8 cellular contexts compared by ENCODE assay signal in the genomic region with DNA sequence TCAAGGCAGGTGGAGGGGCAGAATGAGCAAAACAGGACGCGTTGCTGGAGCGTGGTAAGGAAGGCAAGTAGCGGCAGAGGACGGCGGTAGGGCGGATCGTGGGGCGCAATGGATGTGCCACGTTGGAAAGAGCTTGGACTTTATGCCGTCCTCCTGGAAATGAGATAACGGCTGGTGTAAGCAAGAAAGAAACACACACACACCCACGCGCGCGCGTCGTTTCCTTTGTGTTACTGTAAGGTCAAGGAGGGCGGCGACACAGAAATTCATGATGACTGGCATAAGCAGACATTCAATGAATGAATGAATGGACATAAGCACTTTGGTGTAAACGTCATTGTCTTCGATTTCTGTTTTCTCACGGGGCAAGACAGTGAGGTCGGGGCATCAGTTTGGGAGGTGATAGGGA. TPM values are rescaled to one million over a fixed set of nuclear protein-coding genes. Genes with fewer than 3 reads are reported as not detected.
A peak's percentile ranks its signal among the peaks of the same experiment; 100 is the strongest.
DNase-seq lines count a peak whose midpoint lies in the region; ATAC-seq, FAIRE-seq and TF ChIP-seq lines count a peak whose summit lies in the region.

No MANE protein-coding gene starts in this region.

- H3K9ac ChIP-seq in HUES64 (ENCODE audit: low read depth, low read length): peak overlapping the region; percentile 62

- CTCF ChIA-PET in CD8-positive, alpha-beta T cell (lab: Charles Lee): interaction anchor here (1.5 to 1.9 kb wide), 3 partner anchors 36 to 46 kb away, joined by 3 to 7 read pairs (median 4); no protein-coding TSS in a partner anchor

- H3K4me1 ChIP-seq in CD8-positive, alpha-beta T cell (ENCODE audit: insufficient read depth, low read length): peaks cover 10% of the 10 kb centered on the region
- peaks cover 3% of the 10 kb centered on the region; the same call in 1 of the 2 replicates for H3K4me1 ChIP-seq in HUES64 (ENCODE audit: insufficient read depth, low read length)
- H3K4me1 ChIP-seq in stomach: peaks cover 6 to 31% (median 26%) of the 10 kb centered on the region in 4 donors

- 4% methylated on average over 24 of the region's 24 CpGs for WGBS in HUES64
- 3 to 9% (median 5%) methylated on average over 24 of the region's 24 CpGs for WGBS in stomach, 5 donors

- no peaks in the 10 kb centered on the region for H3K9me3 Mint-ChIP-seq in CD8-positive, alpha-beta T cell
- H3K9me3 Mint-ChIP-seq in naive thymus-derived CD8-positive, alpha-beta T cell: no peaks in the 10 kb centered on the region

- peak overlapping the region; percentile 47 for H3K27ac Mint-ChIP-seq in CD8-positive, alpha-beta T cell
- H3K27ac Mint-ChIP-seq in naive thymus-derived CD8-positive, alpha-beta T cell: peak overlapping the region; percentile 32 to 93 (median 74)

- no peak for TF ChIP-seq POLR2A in stomach (IDR thresholded peaks at IDR 0.05)

- no peaks in the 10 kb centered on the region for H3K36me3 ChIP-seq in CD8-positive, alpha-beta T cell (ENCODE audit: insufficient read depth, low read length)
- H3K36me3 ChIP-seq in HUES64 (ENCODE audit: insufficient read depth, low read length): peaks cover 15% of the 10 kb centered on the region
- H3K36me3 ChIP-seq in stomach: peaks cover 0 to 10% (median 8%) of the 10 kb centered on the region in 4 donors

- no peak for TF ChIP-seq CTCF in CD8-positive, alpha-beta T cell (IDR thresholded peaks at IDR 0.05)
- TF ChIP-seq CTCF in epithelial cell of proximal tubule (conservative IDR thresholded peaks at IDR 0.05; ENCODE audit: low read depth, low read length): no peak
- no peak for TF ChIP-seq CTCF in stomach (IDR thresholded peaks at IDR 0.05)
- no peak for TF ChIP-seq CTCF in GM13977 (IDR thresholded peaks at IDR 0.05; ENCODE audit: extremely low read depth, insufficient read depth, missing control alignments)

- TF ChIP-seq EP300 in stomach (IDR thresholded peaks at IDR 0.05): no peak

- ATAC-seq in CD8-positive, alpha-beta T cell: no peak
- ATAC-seq in naive thymus-derived CD8-positive, alpha-beta T cell: peak; percentile 2 to 5

- H3K9me3 ChIP-seq in CD8-positive, alpha-beta T cell (ENCODE audit: low read length): no peaks in the 10 kb centered on the region
- H3K9me3 ChIP-seq in HUES64 (ENCODE audit: insufficient read depth, low read depth, low read length) (no peaks in the 10 kb centered on the region), stomach (no peaks in the 10 kb centered on the region)

- H3K36me3 Mint-ChIP-seq in CD8-positive, alpha-beta T cell: peaks cover 1% of the 10 kb centered on the region
- peaks cover 0 to under 1% (median under 1%) of the 10 kb centered on the region in 3 donors for H3K36me3 Mint-ChIP-seq in naive thymus-derived CD8-positive, alpha-beta T cell

- peak overlapping the region; percentile 85 for H3K4me3 Mint-ChIP-seq in CD8-positive, alpha-beta T cell
- peak overlapping the region; percentile 85 to 97 (median 90) for H3K4me3 Mint-ChIP-seq in naive thymus-derived CD8-positive, alpha-beta T cell

- peak overlapping the region; percentile 67 for H3K4me3 ChIP-seq in CD8-positive, alpha-beta T cell (ENCODE audit: low read depth, low read length)
- peak overlapping the region; percentile 83 for H3K4me3 ChIP-seq in HUES64 (ENCODE audit: low read length)
- peak overlapping the region; percentile 92 for H3K4me3 ChIP-seq in epithelial cell of proximal tubule (ENCODE audit: low read depth, low read length)
- peak overlapping the region; percentile 72 to 97 (median 86) for H3K4me3 ChIP-seq in stomach

- peak in 6 of 7 experiments; percentile 1 to 52 (median 26) for DNase-seq in CD8-positive, alpha-beta T cell
- DNase-seq in activated CD8-positive, alpha-beta memory T cell treated with anti-CD3 and anti-CD28 coated beads for 24 hours: peak; percentile 80
- DNase-seq in epithelial cell of proximal tubule (ENCODE audit: low read depth) (no peak), stomach (peak; percentile 74), RCC 7860 (ENCODE audit: low spot score) (no peak), GM13977 (ENCODE audit: low spot score) (no peak)
- DNase-seq in naive thymus-derived CD8-positive, alpha-beta T cell: peak in 5 of 10 donors; percentile 2 to 64 (median 11)

- H3K27me3 Mint-ChIP-seq in CD8-positive, alpha-beta T cell (ENCODE audit: low read depth): peaks cover 10% of the 10 kb centered on the region
- H3K27me3 Mint-ChIP-seq in naive thymus-derived CD8-positive, alpha-beta T cell: peaks cover 3 to 13% (median 11%) of the 10 kb centered on the region in 5 donors

- peaks cover 22% of the 10 kb centered on the region for H3K4me1 Mint-ChIP-seq in CD8-positive, alpha-beta T cell (ENCODE audit: low read depth)
- H3K4me1 Mint-ChIP-seq in naive thymus-derived CD8-positive, alpha-beta T cell: peaks cover 9 to 29% (median 23%) of the 10 kb centered on the region in 4 donors

- H3K27ac ChIP-seq in CD8-positive, alpha-beta T cell (ENCODE audit: low read depth, low read length): peak overlapping the region; percentile 48
- H3K27ac ChIP-seq in HUES64 (ENCODE audit: low read depth, low read length) (no peak overlapping the region), stomach (peak overlapping the region; percentile 64 to 84 (median 70))

- in situ Hi-C loops in GM13977 (cut with MboI; ENCODE audit: low pct_unique_long_range_greater_than_20kb, low sequenced_read_pairs, unreplicated experiment): no loop called here

- no peak for FAIRE-seq in RCC 7860 (lab: Jason Lieb, UNC)

- POLR2A ChIA-PET in CD8-positive, alpha-beta T cell (lab: Charles Lee): interaction anchor here (1.1 to 3.1 kb wide), 4 partner anchors 12 to 229 kb away, joined by 3 to 28 read pairs (median 6); partner anchors contain the start of genes COX15, CUTC, GOT1 and SLC25A28
- POLR2A ChIA-PET in naive thymus-derived CD8-positive, alpha-beta T cell (lab: Charles Lee): interaction anchor here (1.1 to 2.5 kb wide), 3 partner anchors 37 to 228 kb away, joined by 4 to 16 read pairs (median 14); partner anchors contain the start of genes COX15, CUTC, GOT1 and SLC25A28

- intact Hi-C loops in CD8-positive, alpha-beta T cell (cut with DNase I, micrococcal nuclease): loop anchor here (1.0 to 5.0 kb wide), 3 partner anchors 38 to 74 kb away; partner anchors contain the start of genes COX15 (in 2 of the 2), CUTC (in 2 of the 2) and SLC25A28 (in 2 of the 2)
- intact Hi-C loops in stomach (cut with DNase I; ENCODE audit: low total_unique reads): no loop called here

- no peaks in the 10 kb centered on the region for H3K27me3 ChIP-seq in CD8-positive, alpha-beta T cell (ENCODE audit: insufficient read depth, low read length)
- H3K27me3 ChIP-seq in HUES64 (ENCODE audit: insufficient read depth, low read length) (peaks cover 26% of the 10 kb centered on the region), stomach (no peaks in the 10 kb centered on the region)

RNA-seq across cellular contexts. Expression of gene ENTPD7, which starts 0.7 kb away (rescaled TPM):
- 1 to 10 TPM; 1.1 to 1.5 TPM for total RNA-seq in CD8-positive, alpha-beta T cell
- polyA plus RNA-seq in HUES64 (2013, experiment 1 of 2): 8.3 TPM
- 6.5 TPM for polyA plus RNA-seq in HUES64 (2013, experiment 2 of 2)
- total RNA-seq in epithelial cell of proximal tubule (20.3 and 25.5 TPM in 2 replicates), stomach (10 to 100 TPM in 4 of 5 donors, not detected in 1; 12.2 to 36.2 (median 23.1) TPM)
- 1 to 10 TPM; 2.8 to 2.9 TPM for total RNA-seq in naive thymus-derived CD8-positive, alpha-beta T cell
- under 1 TPM; 0.33 to 0.83 (median 0.82) TPM for polyA plus RNA-seq in naive thymus-derived CD8-positive, alpha-beta T cell
- polyA plus RNA-seq in stomach: 1 to 10 TPM; 1.2 to 4.0 (median 2.1) TPM

RNA-seq across cellular contexts. Expression of gene SLC25A28, which starts 38.4 kb away (rescaled TPM):
- 10 to 100 TPM; 92.8 to 99.7 TPM for total RNA-seq in CD8-positive, alpha-beta T cell
- 14.2 TPM for polyA plus RNA-seq in HUES64 (2013, experiment 1 of 2)
- 16.9 TPM for polyA plus RNA-seq in HUES64 (2013, experiment 2 of 2)
- 3.1 and 8.3 TPM in 2 replicates for total RNA-seq in epithelial cell of proximal tubule
- total RNA-seq in naive thymus-derived CD8-positive, alpha-beta T cell: 10 to 100 TPM; 89.3 to 91.3 TPM
- 10 to 100 TPM; 15.2 to 24.0 (median 17.4) TPM for polyA plus RNA-seq in naive thymus-derived CD8-positive, alpha-beta T cell
- total RNA-seq in stomach: 100 to 1,000 TPM in 1 of 5 donors, 10 to 100 TPM in 3, 1 to 10 TPM in 1; 7.5 to 225 (median 43.5) TPM
- 10 to 100 TPM; 49.9 to 90.4 (median 57.9) TPM for polyA plus RNA-seq in stomach

Comparison
In these comparisons a context has a peak if more than half of its experiments do, and no peak if none do; other contexts are left out.
1. DNase-seq: peak in CD8-positive, alpha-beta T cell (6 of 7), activated CD8-positive, alpha-beta memory T cell treated with anti-CD3 and anti-CD28 coated beads for 24 hours (single experiment) and stomach (single experiment); none in epithelial cell of proximal tubule (single experiment), RCC 7860 (single experiment) and GM13977 (single experiment).
2. Peak in every context shown above with its lines, with median percentiles within 50 percentile points of each other: H3K4me3 ChIP-seq.